In genomic region chr4:6191448-6192130, GRCh38 we compare ENCODE assay signal across 1 cellular context.
TF ChIP-seq lines count a peak whose summit lies in the region.

No MANE protein-coding gene starts in this region.

TF ChIP-seq in SK-N-SH treated with all-trans-retinoic acid at 6 μM for 48 hours, 23 proteins besides CTCF, POLR2A, EP300 and RAD21 (continued from another document):
- TF ChIP-seq ZFP30 (CRISPR knock-in tag; IDR thresholded peaks at IDR 0.05) (no peak), ZFP3 (CRISPR knock-in tag; IDR thresholded peaks at IDR 0.05) (no peak), PATZ1 (CRISPR knock-in tag; IDR thresholded peaks at IDR 0.05; ENCODE audit: borderline replicate concordance) (no peak), ZNF70 (CRISPR knock-in tag; IDR thresholded peaks at IDR 0.05) (no peak), CSDC2 (CRISPR knock-in tag; IDR thresholded peaks at IDR 0.05) (no peak), ESRRG (CRISPR knock-in tag; IDR thresholded peaks at IDR 0.05) (no peak), SNAI2 (CRISPR knock-in tag; IDR thresholded peaks at IDR 0.05) (no peak), TCF4 (CRISPR knock-in tag; IDR thresholded peaks at IDR 0.05; ENCODE audit: borderline replicate concordance) (no peak)
- TF ChIP-seq, protein P1, sequence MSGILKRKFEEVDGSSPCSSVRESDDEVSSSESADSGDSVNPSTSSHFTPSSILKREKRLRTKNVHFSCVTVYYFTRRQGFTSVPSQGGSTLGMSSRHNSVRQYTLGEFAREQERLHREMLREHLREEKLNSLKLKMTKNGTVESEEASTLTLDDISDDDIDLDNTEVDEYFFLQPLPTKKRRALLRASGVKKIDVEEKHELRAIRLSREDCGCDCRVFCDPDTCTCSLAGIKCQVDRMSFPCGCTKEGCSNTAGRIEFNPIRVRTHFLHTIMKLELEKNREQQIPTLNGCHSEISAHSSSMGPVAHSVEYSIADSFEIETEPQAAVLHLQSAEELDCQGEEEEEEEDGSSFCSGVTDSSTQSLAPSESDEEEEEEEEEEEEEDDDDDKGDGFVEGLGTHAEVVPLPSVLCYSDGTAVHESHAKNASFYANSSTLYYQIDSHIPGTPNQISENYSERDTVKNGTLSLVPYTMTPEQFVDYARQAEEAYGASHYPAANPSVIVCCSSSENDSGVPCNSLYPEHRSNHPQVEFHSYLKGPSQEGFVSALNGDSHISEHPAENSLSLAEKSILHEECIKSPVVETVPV (CRISPR knock-in tag; IDR thresholded peaks at IDR 0.05), result no peak
